11 cellular contexts compared by ENCODE assay signal in genomic region chr11:131392528-131393255, GRCh38. TPM values are rescaled to one million over a fixed set of nuclear protein-coding genes. Genes with fewer than 3 reads are reported as not detected.
DNase-seq lines count a peak whose midpoint lies in the region; ATAC-seq and TF ChIP-seq lines count a peak whose summit lies in the region.
"Had no signal": no experiment of that assay in that cellular context is flagged by ENCODE, and none has a peak within 500 bp of the region (broad histone marks: within the 10 kb centered on the region; RNA-seq: fewer than 3 reads in every experiment).

No MANE protein-coding gene starts in this region.

- H4K91ac ChIP-seq in IMR-90 (ENCODE audit: insufficient read depth, low read depth, low read length) = no peak overlapping the region

- ATAC-seq in IMR-90 (ENCODE audit: low read depth) = peak; percentile 32; the same call in 1 of the 2 replicates
- no peak for ATAC-seq in stimulated activated effector memory CD8-positive, alpha-beta T cell treated with anti-CD3 and anti-CD28 coated beads, Interleukin-12 subunit alpha, Interleukin-12 subunit beta, amount 100 ng/mL, for 72 hours
- no peak for ATAC-seq in HG03457 (IDR thresholded peaks at IDR 0.05; ENCODE audit: unreplicated experiment)
- ATAC-seq: naive thymus-derived CD8-positive, alpha-beta T cell had no signal

- H3K9me3 ChIP-seq in AG04450 (ENCODE audit: control insufficient read depth, insufficient read depth, low read length) = no peaks in the 10 kb centered on the region; the same call in 1 of the 2 replicates
- no peaks in the 10 kb centered on the region for H3K9me3 ChIP-seq in IMR-90 (ENCODE audit: control insufficient read depth, insufficient read depth, low read length)
- H3K9me3 ChIP-seq: esophagus squamous epithelium had no signal

- TF ChIP-seq POLR2A in IMR-90 (IDR thresholded peaks at IDR 0.05; ENCODE audit: low read depth, low read length) = no peak

- H3K27me3 ChIP-seq in AG04450 (ENCODE audit: control insufficient read depth, insufficient read depth, low read length) (no peaks in the 10 kb centered on the region), IMR-90 (ENCODE audit: control insufficient read depth, insufficient read depth, low read length) (no peaks in the 10 kb centered on the region)

- H4K5ac ChIP-seq in IMR-90 (ENCODE audit: low read depth, low read length) = no peak overlapping the region

- no peak for TF ChIP-seq RAD21 in IMR-90 (IDR thresholded peaks at IDR 0.05; ENCODE audit: low read length)

- H2BK120ac ChIP-seq in IMR-90 (ENCODE audit: low read depth, low read length) = no peak overlapping the region

- POLR2A ChIA-PET in AG04450 (lab: Yijun Ruan, JAX) (no interaction called here), IMR-90 (lab: Charles Lee; ENCODE audit: unreplicated experiment) (no interaction called here)

- H3K9ac ChIP-seq in IMR-90 (ENCODE audit: low read depth, low read length) = no peak overlapping the region

- H3K9me3 Mint-ChIP-seq in stimulated activated effector memory CD8-positive, alpha-beta T cell treated with anti-CD3 and anti-CD28 coated beads, Interleukin-12 subunit alpha, Interleukin-12 subunit beta, amount 100 ng/mL, for 72 hours = peaks cover 8% of the 10 kb centered on the region

- H3K36me3 Mint-ChIP-seq in stimulated activated effector memory CD8-positive, alpha-beta T cell treated with anti-CD3 and anti-CD28 coated beads, Interleukin-12 subunit alpha, Interleukin-12 subunit beta, amount 100 ng/mL, for 72 hours = no peaks in the 10 kb centered on the region
- H3K36me3 Mint-ChIP-seq: naive thymus-derived CD8-positive, alpha-beta T cell had no signal

- H2BK5ac ChIP-seq in IMR-90 (ENCODE audit: low read depth, low read length, poor library complexity, severe bottlenecking) = no peak overlapping the region

- H4K20me1 ChIP-seq in IMR-90 (ENCODE audit: insufficient read depth, low read length) = no peaks in the 10 kb centered on the region

- H3K4me1 Mint-ChIP-seq in stimulated activated effector memory CD8-positive, alpha-beta T cell treated with anti-CD3 and anti-CD28 coated beads, Interleukin-12 subunit alpha, Interleukin-12 subunit beta, amount 100 ng/mL, for 72 hours = no peaks in the 10 kb centered on the region
- H3K4me1 Mint-ChIP-seq: naive thymus-derived CD8-positive, alpha-beta T cell had no signal

- H3K4me3 ChIP-seq in AG04450 (ENCODE audit: low read depth, low read length) (no peak overlapping the region), IMR-90 (ENCODE audit: insufficient read depth, low read depth, low read length) (no peak overlapping the region)
- H3K4me3 ChIP-seq: esophagus squamous epithelium had no signal

- no peaks in the 10 kb centered on the region for H3K36me3 ChIP-seq in IMR-90 (ENCODE audit: control insufficient read depth, insufficient read depth, low read length)
- H3K36me3 ChIP-seq: esophagus squamous epithelium had no signal

- TF ChIP-seq CTCF in AG04450 (IDR thresholded peaks at IDR 0.05; ENCODE audit: low read depth, low read length) (peak; percentile 9; the same call in 1 of the 2 replicates), IMR-90 (conservative IDR thresholded peaks at IDR 0.05; ENCODE audit: low read depth, low read length) (no peak)

- no peak overlapping the region for H2AK9ac ChIP-seq in IMR-90 (replicated peaks; ENCODE audit: low read depth, low read length, poor library complexity)

- no peaks in the 10 kb centered on the region for H3K79me1 ChIP-seq in IMR-90 (ENCODE audit: low read depth in 1 of 2, low read length in 2 of 2)

- no peak overlapping the region for H4K8ac ChIP-seq in IMR-90 (ENCODE audit: low read depth in 2 of 2, low read length in 2 of 2)

- DNase-seq in AG04450 (ENCODE audit: low read depth, low spot score) = no peak
- DNase-seq in IMR-90 = no peak
- DNase-seq in OCI-M1 (lab: John Stamatoyannopoulos, UW) = peak; percentile 12
- peak; percentile 55 for DNase-seq in globus pallidus (ENCODE audit: low spot score)
- DNase-seq in activated gamma-delta T cell treated with Interleukin-2 at 50 U/mL for 16 hours = no peak
- DNase-seq in stimulated activated effector memory CD8-positive, alpha-beta T cell treated with anti-CD3 and anti-CD28 coated beads, Interleukin-12 subunit alpha, Interleukin-12 subunit beta, amount 100 ng/mL, for 72 hours (ENCODE audit: low spot score in 2 of 2) = no peak
- no peak for DNase-seq in 8988T
- DNase-seq: esophagus squamous epithelium; naive thymus-derived CD8-positive, alpha-beta T cell; NCI-H2029 had no signal

- H3K27ac ChIP-seq in AG04450 (ENCODE audit: low read depth, low read length) (no peak overlapping the region), IMR-90 (ENCODE audit: insufficient read depth, low read length) (no peak overlapping the region)
- H3K27ac ChIP-seq: esophagus squamous epithelium had no signal

- no peak overlapping the region for H3K23ac ChIP-seq in IMR-90 (ENCODE audit: low read depth, low read length)

- dilution Hi-C loops in IMR-90 (cut with HindIII; ENCODE audit: low sequenced_read_pairs, unreplicated experiment) = no loop called here

- no peak overlapping the region for H3K14ac ChIP-seq in IMR-90 (replicated peaks; ENCODE audit: low read depth, low read length)

- H2AK5ac ChIP-seq in IMR-90 (ENCODE audit: low read depth, low read length) = no peak overlapping the region

- H3K9me1 ChIP-seq in IMR-90 (ENCODE audit: insufficient read depth, low read length) = no peaks in the 10 kb centered on the region

- no peak overlapping the region for H3K56ac ChIP-seq in IMR-90 (ENCODE audit: extremely low read depth, insufficient read depth, low read length)

- in situ Hi-C loops in IMR-90 (cut with MboI; ENCODE audit: low sequenced_read_pairs) = no loop called here

- H3K4me1 ChIP-seq in IMR-90 (ENCODE audit: control insufficient read depth, insufficient read depth, low read length) = no peaks in the 10 kb centered on the region

- WGBS in IMR-90 (ENCODE audit: extremely low coverage in 2 of 2, insufficient read length in 1 of 2), 2 experiments = 34% methylated on average over 4 of the region's 8 CpGs; no CpG with 5 or more reads in 1 of the 2 experiments

- intact Hi-C loops in IMR-90 (cut with micrococcal nuclease) = loop anchor here (10.0 kb wide), 1 partner anchor 328 kb away; no protein-coding TSS in a partner anchor

- no peak overlapping the region for H2BK20ac ChIP-seq in IMR-90 (ENCODE audit: low read depth, low read length)

- BruUV-seq in IMR-90 (replicated peaks; lab: Mats Ljungman, UMichigan) = no TSS peak

- H3K4ac ChIP-seq in IMR-90 (ENCODE audit: low read depth, low read length) = no peak overlapping the region

- H3K18ac ChIP-seq in IMR-90 (ENCODE audit: low read depth, low read length) = no peak overlapping the region

- H3K4me2 ChIP-seq in IMR-90 (ENCODE audit: low read depth, low read length) = no peak overlapping the region

- H3K27ac Mint-ChIP-seq in stimulated activated effector memory CD8-positive, alpha-beta T cell treated with anti-CD3 and anti-CD28 coated beads, Interleukin-12 subunit alpha, Interleukin-12 subunit beta, amount 100 ng/mL, for 72 hours = no peak overlapping the region
- H3K27ac Mint-ChIP-seq: naive thymus-derived CD8-positive, alpha-beta T cell had no signal

- CTCF ChIA-PET in AG04450 (lab: Charles Lee) = interaction anchor here (1.2 kb wide), 1 partner anchor 328 kb away, joined by 3 read pairs; no protein-coding TSS in a partner anchor
- CTCF ChIA-PET in IMR-90 (lab: Yijun Ruan, JAX) = no interaction called here

- no peak overlapping the region for H2AFZ ChIP-seq in IMR-90 (replicated peaks; ENCODE audit: low read length, poor library complexity)

- no peak overlapping the region for H2BK15ac ChIP-seq in IMR-90 (ENCODE audit: low read depth, low read length)

- H3K4me3 Mint-ChIP-seq in stimulated activated effector memory CD8-positive, alpha-beta T cell treated with anti-CD3 and anti-CD28 coated beads, Interleukin-12 subunit alpha, Interleukin-12 subunit beta, amount 100 ng/mL, for 72 hours = no peak overlapping the region
- H3K4me3 Mint-ChIP-seq: naive thymus-derived CD8-positive, alpha-beta T cell had no signal

TF ChIP-seq in IMR-90, 13 proteins besides CTCF, POLR2A, EP300 and RAD21:
- TF ChIP-seq RFX5 (IDR thresholded peaks at IDR 0.05; ENCODE audit: low read depth, low read length) = no peak
- TF ChIP-seq NFE2L2 (IDR thresholded peaks at IDR 0.05; ENCODE audit: low read depth, low read length) = no peak
- TF ChIP-seq BHLHE40 (IDR thresholded peaks at IDR 0.05; ENCODE audit: low read depth, low read length) = no peak
- TF ChIP-seq MAFK (IDR thresholded peaks at IDR 0.05; ENCODE audit: low read depth, low read length) = no peak
- TF ChIP-seq ELK1 (IDR thresholded peaks at IDR 0.05; ENCODE audit: borderline replicate concordance, low read depth, low read length) = no peak
- no peak for TF ChIP-seq MXI1 (IDR thresholded peaks at IDR 0.05; ENCODE audit: borderline replicate concordance, low read depth, low read length)
- no peak for TF ChIP-seq FOS (IDR thresholded peaks at IDR 0.05; ENCODE audit: low read depth, low read length)
- no peak for TF ChIP-seq CEBPB (IDR thresholded peaks at IDR 0.05; ENCODE audit: low read depth, low read length)
- TF ChIP-seq SMC3 (IDR thresholded peaks at IDR 0.05; ENCODE audit: low read depth, low read length) = no peak
- no peak for TF ChIP-seq USF2 (IDR thresholded peaks at IDR 0.05; ENCODE audit: low read depth, low read length)

RNA-seq across cellular contexts. Expression of gene NTM, which starts 22.3 kb away (rescaled TPM):
- polyA plus RNA-seq in AG04450 (2011; rRNA removed) (26.9 and 28.3 TPM in 2 replicates), IMR-90 (2012; rRNA removed) (25.5 and 29.5 TPM in 2 replicates)
- 33.6 and 46.8 TPM in 2 replicates for polyA minus RNA-seq in AG04450 (2011; rRNA and poly(A)+ RNA removed)
- total RNA-seq in IMR-90 (2012; rRNA removed) = 17.8 and 19.5 TPM in 2 replicates
- 32.6 and 36.3 TPM in 2 replicates for polyA plus RNA-seq in IMR-90 (2012; cell fraction: cytosol; rRNA removed)
- polyA plus RNA-seq in IMR-90 (2012; cell fraction: nucleus; rRNA removed; ENCODE audit: low replicate concordance) = 41.0 and 47.2 TPM in 2 replicates
- total RNA-seq: naive thymus-derived CD8-positive, alpha-beta T cell had no signal
- polyA plus RNA-seq: naive thymus-derived CD8-positive, alpha-beta T cell had no signal

Comparison
In these comparisons a context has a peak if more than half of its experiments do, and no peak if none do; other contexts are left out.
1. DNase-seq: peak in OCI-M1 (single experiment) and globus pallidus (single experiment); none in AG04450 (single experiment), IMR-90 (single experiment), activated gamma-delta T cell treated with Interleukin-2 at 50 U/mL for 16 hours (single experiment), stimulated activated effector memory CD8-positive, alpha-beta T cell treated with anti-CD3 and anti-CD28 coated beads, Interleukin-12 subunit alpha, Interleukin-12 subunit beta, amount 100 ng/mL, for 72 hours (0 of 2) and 8988T (single experiment).